Comparison of ENCODE assay signal across 2 cellular contexts in genomic region chr9:124255222-124255621, GRCh38.
A peak's percentile ranks its signal among the peaks of the same experiment; 100 is the strongest.
TF ChIP-seq lines count a peak whose summit lies in the region.

No MANE protein-coding gene starts in this region.

TF ChIP-seq in IMR-90, 13 proteins besides CTCF, POLR2A, EP300 and RAD21:
- TF ChIP-seq MAZ (IDR thresholded peaks at IDR 0.05; ENCODE audit: borderline replicate concordance, low read depth, low read length), result no peak
- TF ChIP-seq SMC3 (IDR thresholded peaks at IDR 0.05; ENCODE audit: low read depth, low read length), result no peak
- TF ChIP-seq MAFK (IDR thresholded peaks at IDR 0.05; ENCODE audit: low read depth, low read length), result no peak
- TF ChIP-seq RFX5 (IDR thresholded peaks at IDR 0.05; ENCODE audit: low read depth, low read length), result no peak
- TF ChIP-seq ELK1 (IDR thresholded peaks at IDR 0.05; ENCODE audit: borderline replicate concordance, low read depth, low read length), result no peak
- TF ChIP-seq RCOR1 (IDR thresholded peaks at IDR 0.05; ENCODE audit: insufficient replicate concordance, low read length), result no peak
- no peak for TF ChIP-seq CEBPB (IDR thresholded peaks at IDR 0.05; ENCODE audit: low read depth, low read length)
- no peak for TF ChIP-seq CHD1 (IDR thresholded peaks at IDR 0.05; ENCODE audit: low read depth, low read length)
- no peak for TF ChIP-seq MXI1 (IDR thresholded peaks at IDR 0.05; ENCODE audit: borderline replicate concordance, low read depth, low read length)
- TF ChIP-seq USF2 (IDR thresholded peaks at IDR 0.05; ENCODE audit: low read depth, low read length), result no peak
- no peak for TF ChIP-seq FOS (IDR thresholded peaks at IDR 0.05; ENCODE audit: low read depth, low read length)
- TF ChIP-seq NFE2L2 (IDR thresholded peaks at IDR 0.05; ENCODE audit: low read depth, low read length), result no peak
- TF ChIP-seq BHLHE40 (IDR thresholded peaks at IDR 0.05; ENCODE audit: low read depth, low read length), result no peak
TF ChIP-seq in IMR-90: peak in this region for 0.

TF ChIP-seq in K562, 482 proteins besides CTCF, POLR2A, EP300 and RAD21:
- TF ChIP-seq FOXK2 (conservative IDR thresholded peaks at IDR 0.05 in 1 of 2, IDR thresholded peaks at IDR 0.05 in 1 of 2; ENCODE audit: low read depth in 2 of 2), result no peak
- TF ChIP-seq BCOR (IDR thresholded peaks at IDR 0.05), result peak; percentile 44; the same call in 1 of the 2 replicates
- peak; percentile 68 for TF ChIP-seq RBM25 (IDR thresholded peaks at IDR 0.05; ENCODE audit: low read depth, low read length, severe bottlenecking)
- 0 out of 2 replicates have a peak, but pooled peaks have one; percentile 22 for TF ChIP-seq HDAC2 (IDR thresholded peaks at IDR 0.05)
- no peak for TF ChIP-seq PBX2 (CRISPR knock-in tag; IDR thresholded peaks at IDR 0.05; ENCODE audit: low read depth)
- no peak for TF ChIP-seq PBX2 (tag; conservative IDR thresholded peaks at IDR 0.05; ENCODE audit: low read depth)
- peak; percentile 71 for TF ChIP-seq ZFP36 (IDR thresholded peaks at IDR 0.05; ENCODE audit: low read depth, low read length, partially characterized antibody)
